10 cellular contexts compared by ENCODE assay signal in the genomic region with DNA sequence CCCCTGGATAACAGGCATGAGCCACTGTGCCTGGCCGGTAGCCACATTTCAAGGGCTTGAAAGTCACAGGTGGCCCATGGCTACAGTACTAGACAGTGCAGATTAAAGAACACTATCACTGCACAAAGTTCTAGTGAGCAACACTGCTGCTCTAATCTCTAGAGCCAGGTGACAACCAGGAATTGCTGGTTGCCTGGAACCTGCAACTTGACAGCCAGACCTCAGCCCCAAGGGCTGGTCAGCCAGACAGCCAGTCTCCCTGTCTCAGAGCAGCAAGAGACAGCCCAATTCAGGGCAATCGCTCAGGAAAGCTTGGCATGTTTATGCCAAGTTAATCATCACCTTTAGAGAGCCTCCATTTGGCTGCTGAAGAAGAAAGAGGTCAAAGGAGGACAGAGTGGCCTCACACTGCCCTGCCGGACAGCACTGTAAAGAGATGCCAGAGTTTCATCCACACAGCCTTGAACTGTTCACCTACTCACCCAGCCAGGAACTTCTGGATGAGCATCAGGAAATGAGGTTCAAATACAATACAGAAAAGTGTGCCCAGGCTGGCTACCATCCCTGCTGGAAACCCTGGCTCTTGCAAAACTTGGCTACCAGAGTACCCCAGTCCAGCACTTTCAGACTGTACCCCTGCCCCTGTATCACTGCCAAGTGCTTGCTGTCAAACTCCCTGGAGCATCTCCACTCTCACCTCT. TPM values are rescaled to one million over a fixed set of nuclear protein-coding genes. Genes with fewer than 3 reads are reported as not detected.
DNase-seq lines count a peak whose midpoint lies in the region; ATAC-seq and TF ChIP-seq lines count a peak whose summit lies in the region.
"Had no signal": no experiment of that assay in that cellular context is flagged by ENCODE, and none has a peak within 500 bp of the region (broad histone marks: within the 10 kb centered on the region; RNA-seq: fewer than 3 reads in every experiment).

No MANE protein-coding gene starts in this region.

- no peak for TF ChIP-seq CTCF in gastroesophageal sphincter (IDR thresholded peaks at IDR 0.05)
- TF ChIP-seq CTCF in osteoblast (IDR thresholded peaks at IDR 0.05; ENCODE audit: extremely low read depth, low read depth, low read length): no peak

- H3K27ac ChIP-seq in gastroesophageal sphincter (peak overlapping the region; percentile 26 to 71 (median 54)), osteoblast (ENCODE audit: low read depth, low read length) (no peak overlapping the region)

- TF ChIP-seq POLR2A in gastroesophageal sphincter (IDR thresholded peaks at IDR 0.05): no peak

- H3K9me3 Mint-ChIP-seq in T-cell: no peaks in the 10 kb centered on the region

- no peaks in the 10 kb centered on the region for H3K27me3 Mint-ChIP-seq in T-cell

- H3K4me1 Mint-ChIP-seq in T-cell: peaks cover 91 to 93% (median 92%) of the 10 kb centered on the region in 3 donors

- peaks cover 0 to 3% of the 10 kb centered on the region in 2 donors for H3K36me3 ChIP-seq in gastroesophageal sphincter
- peaks cover under 1% of the 10 kb centered on the region for H3K36me3 ChIP-seq in osteoblast (ENCODE audit: insufficient read depth, low read length)

- H3K36me3 Mint-ChIP-seq in T-cell: peaks cover 24% of the 10 kb centered on the region

- peak overlapping the region; percentile 72 to 79 for H3K27ac Mint-ChIP-seq in T-cell

- peak overlapping the region in 1 of 3 donors; percentile 70 for H3K4me3 Mint-ChIP-seq in T-cell

- H3K27me3 ChIP-seq in gastroesophageal sphincter (no peaks in the 10 kb centered on the region), osteoblast (ENCODE audit: insufficient read depth, low read length) (no peaks in the 10 kb centered on the region)

- 33 to 60% methylated on average over 1 to 2 of the region's 3 CpGs for WGBS in gastroesophageal sphincter (ENCODE audit: low coverage in 1 of 2), 2 donors

- peaks cover 10 to 100% (median 67%) of the 10 kb centered on the region in 3 donors for H3K4me1 ChIP-seq in gastroesophageal sphincter
- H3K4me1 ChIP-seq in osteoblast (ENCODE audit: insufficient read depth, low read length): peaks cover 13% of the 10 kb centered on the region

- ATAC-seq in T-cell (replicated peaks in 1 of 4) (no peak), gastroesophageal sphincter (peak; percentile 85), GM21515 (IDR thresholded peaks at IDR 0.05; ENCODE audit: unreplicated experiment) (no peak), HG02678 (IDR thresholded peaks at IDR 0.05; ENCODE audit: unreplicated experiment) (no peak)

- no peaks in the 10 kb centered on the region for H3K9me3 ChIP-seq in gastroesophageal sphincter
- no peaks in the 10 kb centered on the region for H3K9me3 ChIP-seq in osteoblast (ENCODE audit: low read depth, low read length)

- H3K4me3 ChIP-seq in gastroesophageal sphincter: no peak overlapping the region
- H3K4me3 ChIP-seq in osteoblast (ENCODE audit: insufficient read depth, low read length): no peak overlapping the region

- POLR2A ChIA-PET in T-cell (lab: Charles Lee): no interaction called here

- H3K79me2 ChIP-seq in osteoblast (ENCODE audit: insufficient read depth, low read length): peaks cover 97% of the 10 kb centered on the region

- peak; percentile 80 for DNase-seq in Caki2 (ENCODE audit: low read depth)
- DNase-seq in T-cell: no peak
- peak; percentile 79 for DNase-seq in osteoblast (ENCODE audit: insufficient read length, low spot score, missing footprints)
- DNase-seq in NAMALWA (ENCODE audit: low spot score): no peak
- DNase-seq in NCI-H2171 treated with DMSO at 0.1 percent for 48 hours (lab: John Stamatoyannopoulos, UW): no peak
- DNase-seq: NCI-H2081 treated with DMSO at 0.1 percent for 48 hours, T-helper 9 cell had no signal

- peaks cover 87% of the 10 kb centered on the region for H4K20me1 ChIP-seq in osteoblast (ENCODE audit: insufficient read depth, low read length)

- CTCF ChIA-PET in T-cell (lab: Charles Lee): interaction anchor here in 1 of 2 donors (0.7 to 1.0 kb wide), 2 partner anchors 57 to 145 kb away, joined by 3 to 4 read pairs; no protein-coding TSS in a partner anchor

- H3K4me2 ChIP-seq in osteoblast (ENCODE audit: insufficient read depth, low read length): no peak overlapping the region

- TF ChIP-seq EP300 in gastroesophageal sphincter (IDR thresholded peaks at IDR 0.05): no peak

- no peak overlapping the region for H2AFZ ChIP-seq in osteoblast (ENCODE audit: low read length)

- in situ Hi-C loops in Caki2 (cut with HindIII; ENCODE audit: low pct_unique_long_range_greater_than_20kb, low sequenced_read_pairs): no loop called here

RNA-seq across cellular contexts. Expression of a gene that starts 6.0 kb away (rescaled TPM):
- 28.0 and 36.0 TPM in 2 replicates for total RNA-seq in Caki2 (2014; rRNA removed; shearing (Covaris generic); ENCODE audit: low replicate concordance)
- total RNA-seq in T-cell (10 to 100 TPM; 66.5 to 78.4 (median 72.8) TPM), gastroesophageal sphincter (10 to 100 TPM; 14.3 to 52.2 (median 42.0) TPM), osteoblast (17.4 and 20.6 TPM in 2 replicates)

RNA-seq across cellular contexts. Expression of a gene that starts 8.9 kb away (rescaled TPM):
- total RNA-seq in Caki2 (2014; rRNA removed; shearing (Covaris generic); ENCODE audit: low replicate concordance): 6.9 and 9.6 TPM in 2 replicates
- total RNA-seq in T-cell: 100 to 1,000 TPM; 141 to 206 (median 182) TPM
- 10 to 100 TPM; 12.3 to 23.2 (median 20.4) TPM for total RNA-seq in gastroesophageal sphincter
- 2.1 and 4.3 TPM in 2 replicates for total RNA-seq in osteoblast

Comparison
In these comparisons a context has a peak if more than half of its experiments do, and no peak if none do; other contexts are left out.
1. DNase-seq: peak in Caki2 (single experiment) and osteoblast (single experiment); none in T-cell (0 of 34), NAMALWA (single experiment) and NCI-H2171 treated with DMSO at 0.1 percent for 48 hours (single experiment).
2. RNA of a gene that starts 8.9 kb away (total RNA-seq): 141 to 206 TPM in T-cell; 12.3 to 23.2 TPM in gastroesophageal sphincter, 6.9 to 9.6 TPM in Caki2 and 2.1 to 4.3 TPM in osteoblast; every median in the first group is over 4 times any median in the second.